ENCODE assay signal across 8 cellular contexts in the genomic region with DNA sequence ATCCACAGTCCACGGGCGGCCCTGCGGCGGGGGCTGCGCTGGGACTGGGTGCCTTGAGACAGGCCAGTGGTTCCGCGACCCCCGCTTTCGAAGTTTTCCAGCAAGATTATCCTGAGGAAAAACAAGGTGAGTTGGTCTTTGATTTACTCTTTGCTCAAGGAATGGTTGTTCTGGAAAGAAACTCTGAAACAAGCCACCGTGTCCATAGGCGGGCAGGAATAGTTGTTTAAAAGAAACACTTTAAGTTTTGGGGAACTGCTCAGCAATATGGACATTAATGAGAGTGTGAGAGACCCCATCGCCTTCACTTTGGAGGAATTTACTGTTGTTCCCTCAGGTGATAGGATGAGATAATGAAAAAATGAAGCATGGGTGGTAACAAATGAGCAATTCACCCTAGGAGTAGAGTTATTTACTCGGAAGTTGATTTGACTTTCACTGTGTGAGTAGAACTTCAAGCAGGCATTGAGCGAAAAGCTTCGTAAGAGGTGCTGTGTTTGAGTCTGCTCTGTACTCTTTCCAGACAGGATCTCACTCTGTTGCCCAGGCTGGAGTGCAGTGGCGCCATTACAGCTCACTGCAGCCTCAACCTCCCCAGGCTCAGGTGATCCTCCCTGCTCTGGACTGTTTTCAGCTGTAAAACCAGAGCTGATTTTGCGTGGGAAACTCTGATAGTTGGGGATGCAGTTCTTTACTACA. TPM values are rescaled to one million over a fixed set of nuclear protein-coding genes. Genes with fewer than 3 reads are reported as not detected.
DNase-seq lines count a peak whose midpoint lies in the region; ATAC-seq and TF ChIP-seq lines count a peak whose summit lies in the region.

No MANE protein-coding gene starts in this region.

- no peak overlapping the region for H3K27ac ChIP-seq in HL-60 (replicated peaks)
- H3K27ac ChIP-seq in layer of hippocampus (ENCODE audit: low read depth, low read length) = peak overlapping the region; percentile 66

- in situ Hi-C loops in astrocyte of the cerebellum (cut with HindIII; ENCODE audit: low sequenced_read_pairs) = no loop called here

- no peaks in the 10 kb centered on the region for H3K36me3 Mint-ChIP-seq in stimulated activated memory B cell treated with anti-CD40 and anti-IgM and Interleukin-4, amounts not matched to agents 10 μg/mL and 1 μg/mL and 100 μg/mL, for 72 hours
- no peaks in the 10 kb centered on the region for H3K36me3 Mint-ChIP-seq in HFFc6 (ENCODE audit: low read depth)

- H3K4me3 ChIP-seq in HL-60 (replicated peaks; ENCODE audit: insufficient read depth, low read length) = peak overlapping the region; percentile 24
- H3K4me3 ChIP-seq in astrocyte of the cerebellum (ENCODE audit: low read depth, low read length) = peak overlapping the region; percentile 71

- H3K27me3 Mint-ChIP-seq in stimulated activated memory B cell treated with anti-CD40 and anti-IgM and Interleukin-4, amounts not matched to agents 10 μg/mL and 1 μg/mL and 100 μg/mL, for 72 hours = peaks cover 25% of the 10 kb centered on the region
- H3K27me3 Mint-ChIP-seq in HFFc6 (ENCODE audit: insufficient read depth) = peaks cover 14% of the 10 kb centered on the region

- H3K27me3 ChIP-seq in HL-60 (ENCODE audit: insufficient read depth, poor library complexity, severe bottlenecking) (peaks cover 7% of the 10 kb centered on the region), layer of hippocampus (ENCODE audit: control insufficient read depth, insufficient read depth, low read length) (peaks cover 2% of the 10 kb centered on the region)

- TF ChIP-seq CTCF in HL-60 (IDR thresholded peaks at IDR 0.05; ENCODE audit: insufficient read depth, low read length) (no peak), astrocyte of the cerebellum (IDR thresholded peaks at IDR 0.05; ENCODE audit: low read depth, low read length, missing control alignments) (no peak), HFFc6 (IDR thresholded peaks at IDR 0.05) (no peak)

- H3K4me1 Mint-ChIP-seq in stimulated activated memory B cell treated with anti-CD40 and anti-IgM and Interleukin-4, amounts not matched to agents 10 μg/mL and 1 μg/mL and 100 μg/mL, for 72 hours = peaks cover 5% of the 10 kb centered on the region
- peaks cover 5% of the 10 kb centered on the region; the same call in 1 of the 2 replicates for H3K4me1 Mint-ChIP-seq in HFFc6 (ENCODE audit: low read depth)

- ATAC-seq in stimulated activated memory B cell treated with anti-CD40 and anti-IgM and Interleukin-4, amounts not matched to agents 10 μg/mL and 1 μg/mL and 100 μg/mL, for 72 hours = no peak
- ATAC-seq in GM18870 (IDR thresholded peaks at IDR 0.05; ENCODE audit: unreplicated experiment) = no peak

- H3K27ac Mint-ChIP-seq in stimulated activated memory B cell treated with anti-CD40 and anti-IgM and Interleukin-4, amounts not matched to agents 10 μg/mL and 1 μg/mL and 100 μg/mL, for 72 hours = no peak overlapping the region
- no peak overlapping the region for H3K27ac Mint-ChIP-seq in HFFc6

- H3K9me3 Mint-ChIP-seq in stimulated activated memory B cell treated with anti-CD40 and anti-IgM and Interleukin-4, amounts not matched to agents 10 μg/mL and 1 μg/mL and 100 μg/mL, for 72 hours = peaks cover 2% of the 10 kb centered on the region
- H3K9me3 Mint-ChIP-seq in HFFc6 = no peaks in the 10 kb centered on the region

- peak overlapping the region; percentile 43 for H3K4me3 Mint-ChIP-seq in stimulated activated memory B cell treated with anti-CD40 and anti-IgM and Interleukin-4, amounts not matched to agents 10 μg/mL and 1 μg/mL and 100 μg/mL, for 72 hours
- no peak overlapping the region; the same call in 1 of the 2 replicates for H3K4me3 Mint-ChIP-seq in HFFc6

- DNase-seq in HL-60 (ENCODE audit: low read depth in 1 of 2, low spot score in 1 of 2) (no peak), astrocyte of the cerebellum (ENCODE audit: low read depth) (no peak), activated gamma-delta T cell treated with Interleukin-2 at 50 U/mL for 16 hours (no peak), superior temporal gyrus (ENCODE audit: extremely low spot score) (no peak), HFFc6 (no peak)

RNA-seq across cellular contexts. Expression of a gene that starts 1.1 kb away (rescaled TPM):
- total RNA-seq in HFFc6 (2021; fragmentation: NEBNext Ultra II Directional; extraction: Animal tissue kit (Norgen Biotek cat#: 25700)) = not detected
